Comparison of ENCODE assay signal across 1 cellular context in the genomic region with DNA sequence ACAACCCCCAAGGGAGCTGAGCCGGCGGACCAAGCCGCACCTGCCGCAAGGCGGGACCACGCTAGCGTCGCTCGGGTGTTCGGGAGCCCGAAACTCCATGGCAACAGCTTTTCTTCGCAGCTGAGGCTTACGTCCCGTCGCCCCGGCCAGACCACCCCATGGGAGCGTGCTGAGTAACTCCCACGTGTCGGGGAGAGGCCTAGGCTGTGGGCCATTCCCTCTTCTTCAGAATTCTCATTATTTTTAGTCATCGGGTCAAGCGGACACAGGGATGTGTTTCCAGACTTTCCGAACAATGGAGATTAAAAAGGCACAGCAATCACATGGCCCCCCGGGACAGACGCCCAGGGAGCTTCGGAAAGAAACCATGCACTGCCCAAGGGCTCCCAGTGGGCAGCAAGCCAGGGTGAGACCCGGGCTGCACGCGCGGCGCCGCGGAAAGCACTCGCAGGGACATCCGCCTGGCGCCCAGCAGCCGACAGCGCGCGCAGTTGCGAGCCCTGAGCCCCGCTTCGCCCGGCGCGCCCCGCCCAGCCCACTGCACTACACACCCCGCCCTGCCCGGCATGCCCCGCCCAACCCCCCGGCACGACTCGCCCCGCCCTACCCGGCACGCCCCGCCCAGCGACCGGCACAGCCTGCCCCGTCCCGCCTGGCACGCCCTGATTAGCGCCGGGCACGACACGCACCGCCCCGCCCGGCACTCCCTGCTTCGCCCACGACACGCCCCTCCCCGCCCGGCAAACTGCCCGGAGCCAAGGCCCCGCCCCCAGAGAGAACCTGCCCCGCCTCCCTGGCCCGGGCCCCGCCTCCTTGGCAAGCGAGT.
TF ChIP-seq lines count a peak whose summit lies in the region.

No MANE protein-coding gene starts in this region.

TF ChIP-seq in HepG2, 621 proteins besides CTCF, POLR2A, EP300 and RAD21 (continued from another document and continues in another):
- TF ChIP-seq HMGXB3 (CRISPR knock-in tag; IDR thresholded peaks at IDR 0.05; ENCODE audit: borderline replicate concordance), result no peak
- TF ChIP-seq ZNF263 (CRISPR knock-in tag; IDR thresholded peaks at IDR 0.05), result 0 out of 2 replicates have a peak, but pooled peaks have one; percentile 12
- no peak for TF ChIP-seq NONO (IDR thresholded peaks at IDR 0.05)
- TF ChIP-seq NONO (CRISPR knock-in tag; conservative IDR thresholded peaks at IDR 0.05), result peak; percentile 56; the same call in 1 of the 2 replicates
- TF ChIP-seq ETV5 (CRISPR knock-in tag; IDR thresholded peaks at IDR 0.05; ENCODE audit: borderline replicate concordance), result no peak
- peak; percentile 40; the same call in 1 of the 2 replicates for TF ChIP-seq ZNF777 (CRISPR knock-in tag; IDR thresholded peaks at IDR 0.05)
- TF ChIP-seq, protein P1, sequence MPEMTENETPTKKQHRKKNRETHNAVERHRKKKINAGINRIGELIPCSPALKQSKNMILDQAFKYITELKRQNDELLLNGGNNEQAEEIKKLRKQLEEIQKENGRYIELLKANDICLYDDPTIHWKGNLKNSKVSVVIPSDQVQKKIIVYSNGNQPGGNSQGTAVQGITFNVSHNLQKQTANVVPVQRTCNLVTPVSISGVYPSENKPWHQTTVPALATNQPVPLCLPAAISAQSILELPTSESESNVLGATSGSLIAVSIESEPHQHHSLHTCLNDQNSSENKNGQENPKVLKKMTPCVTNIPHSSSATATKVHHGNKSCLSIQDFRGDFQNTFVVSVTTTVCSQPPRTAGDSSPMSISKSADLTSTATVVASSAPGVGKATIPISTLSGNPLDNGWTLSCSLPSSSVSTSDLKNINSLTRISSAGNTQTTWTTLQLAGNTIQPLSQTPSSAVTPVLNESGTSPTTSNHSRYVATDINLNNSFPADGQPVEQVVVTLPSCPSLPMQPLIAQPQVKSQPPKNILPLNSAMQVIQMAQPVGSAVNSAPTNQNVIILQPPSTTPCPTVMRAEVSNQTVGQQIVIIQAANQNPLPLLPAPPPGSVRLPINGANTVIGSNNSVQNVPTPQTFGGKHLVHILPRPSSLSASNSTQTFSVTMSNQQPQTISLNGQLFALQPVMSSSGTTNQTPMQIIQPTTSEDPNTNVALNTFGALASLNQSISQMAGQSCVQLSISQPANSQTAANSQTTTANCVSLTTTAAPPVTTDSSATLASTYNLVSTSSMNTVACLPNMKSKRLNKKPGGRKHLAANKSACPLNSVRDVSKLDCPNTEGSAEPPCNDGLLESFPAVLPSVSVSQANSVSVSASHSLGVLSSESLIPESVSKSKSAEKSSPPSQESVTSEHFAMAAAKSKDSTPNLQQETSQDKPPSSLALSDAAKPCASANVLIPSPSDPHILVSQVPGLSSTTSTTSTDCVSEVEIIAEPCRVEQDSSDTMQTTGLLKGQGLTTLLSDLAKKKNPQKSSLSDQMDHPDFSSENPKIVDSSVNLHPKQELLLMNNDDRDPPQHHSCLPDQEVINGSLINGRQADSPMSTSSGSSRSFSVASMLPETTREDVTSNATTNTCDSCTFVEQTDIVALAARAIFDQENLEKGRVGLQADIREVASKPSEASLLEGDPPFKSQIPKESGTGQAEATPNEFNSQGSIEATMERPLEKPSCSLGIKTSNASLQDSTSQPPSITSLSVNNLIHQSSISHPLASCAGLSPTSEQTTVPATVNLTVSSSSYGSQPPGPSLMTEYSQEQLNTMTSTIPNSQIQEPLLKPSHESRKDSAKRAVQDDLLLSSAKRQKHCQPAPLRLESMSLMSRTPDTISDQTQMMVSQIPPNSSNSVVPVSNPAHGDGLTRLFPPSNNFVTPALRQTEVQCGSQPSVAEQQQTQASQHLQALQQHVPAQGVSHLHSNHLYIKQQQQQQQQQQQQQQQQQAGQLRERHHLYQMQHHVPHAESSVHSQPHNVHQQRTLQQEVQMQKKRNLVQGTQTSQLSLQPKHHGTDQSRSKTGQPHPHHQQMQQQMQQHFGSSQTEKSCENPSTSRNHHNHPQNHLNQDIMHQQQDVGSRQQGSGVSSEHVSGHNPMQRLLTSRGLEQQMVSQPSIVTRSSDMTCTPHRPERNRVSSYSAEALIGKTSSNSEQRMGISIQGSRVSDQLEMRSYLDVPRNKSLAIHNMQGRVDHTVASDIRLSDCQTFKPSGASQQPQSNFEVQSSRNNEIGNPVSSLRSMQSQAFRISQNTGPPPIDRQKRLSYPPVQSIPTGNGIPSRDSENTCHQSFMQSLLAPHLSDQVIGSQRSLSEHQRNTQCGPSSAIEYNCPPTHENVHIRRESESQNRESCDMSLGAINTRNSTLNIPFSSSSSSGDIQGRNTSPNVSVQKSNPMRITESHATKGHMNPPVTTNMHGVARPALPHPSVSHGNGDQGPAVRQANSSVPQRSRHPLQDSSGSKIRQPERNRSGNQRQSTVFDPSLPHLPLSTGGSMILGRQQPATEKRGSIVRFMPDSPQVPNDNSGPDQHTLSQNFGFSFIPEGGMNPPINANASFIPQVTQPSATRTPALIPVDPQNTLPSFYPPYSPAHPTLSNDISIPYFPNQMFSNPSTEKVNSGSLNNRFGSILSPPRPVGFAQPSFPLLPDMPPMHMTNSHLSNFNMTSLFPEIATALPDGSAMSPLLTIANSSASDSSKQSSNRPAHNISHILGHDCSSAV (CRISPR knock-in tag; IDR thresholded peaks at IDR 0.05; ENCODE audit: borderline replicate concordance), result no peak
- no peak for TF ChIP-seq ATF1 (CRISPR knock-in tag; IDR thresholded peaks at IDR 0.05)
- TF ChIP-seq, protein P2, sequence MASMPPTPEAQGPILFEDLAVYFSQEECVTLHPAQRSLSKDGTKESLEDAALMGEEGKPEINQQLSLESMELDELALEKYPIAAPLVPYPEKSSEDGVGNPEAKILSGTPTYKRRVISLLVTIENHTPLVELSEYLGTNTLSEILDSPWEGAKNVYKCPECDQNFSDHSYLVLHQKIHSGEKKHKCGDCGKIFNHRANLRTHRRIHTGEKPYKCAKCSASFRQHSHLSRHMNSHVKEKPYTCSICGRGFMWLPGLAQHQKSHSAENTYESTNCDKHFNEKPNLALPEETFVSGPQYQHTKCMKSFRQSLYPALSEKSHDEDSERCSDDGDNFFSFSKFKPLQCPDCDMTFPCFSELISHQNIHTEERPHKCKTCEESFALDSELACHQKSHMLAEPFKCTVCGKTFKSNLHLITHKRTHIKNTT (CRISPR knock-in tag; IDR thresholded peaks at IDR 0.05), result no peak
- TF ChIP-seq ZFP36 (IDR thresholded peaks at IDR 0.05; ENCODE audit: borderline replicate concordance, low read depth, low read length, partially characterized antibody), result no peak
- TF ChIP-seq TOPORS (CRISPR knock-in tag; IDR thresholded peaks at IDR 0.05), result no peak
- TF ChIP-seq ZNF24 (IDR thresholded peaks at IDR 0.05), result no peak
- no peak for TF ChIP-seq ZNF552 (CRISPR knock-in tag; IDR thresholded peaks at IDR 0.05; ENCODE audit: borderline replicate concordance)
- TF ChIP-seq, protein P3, sequence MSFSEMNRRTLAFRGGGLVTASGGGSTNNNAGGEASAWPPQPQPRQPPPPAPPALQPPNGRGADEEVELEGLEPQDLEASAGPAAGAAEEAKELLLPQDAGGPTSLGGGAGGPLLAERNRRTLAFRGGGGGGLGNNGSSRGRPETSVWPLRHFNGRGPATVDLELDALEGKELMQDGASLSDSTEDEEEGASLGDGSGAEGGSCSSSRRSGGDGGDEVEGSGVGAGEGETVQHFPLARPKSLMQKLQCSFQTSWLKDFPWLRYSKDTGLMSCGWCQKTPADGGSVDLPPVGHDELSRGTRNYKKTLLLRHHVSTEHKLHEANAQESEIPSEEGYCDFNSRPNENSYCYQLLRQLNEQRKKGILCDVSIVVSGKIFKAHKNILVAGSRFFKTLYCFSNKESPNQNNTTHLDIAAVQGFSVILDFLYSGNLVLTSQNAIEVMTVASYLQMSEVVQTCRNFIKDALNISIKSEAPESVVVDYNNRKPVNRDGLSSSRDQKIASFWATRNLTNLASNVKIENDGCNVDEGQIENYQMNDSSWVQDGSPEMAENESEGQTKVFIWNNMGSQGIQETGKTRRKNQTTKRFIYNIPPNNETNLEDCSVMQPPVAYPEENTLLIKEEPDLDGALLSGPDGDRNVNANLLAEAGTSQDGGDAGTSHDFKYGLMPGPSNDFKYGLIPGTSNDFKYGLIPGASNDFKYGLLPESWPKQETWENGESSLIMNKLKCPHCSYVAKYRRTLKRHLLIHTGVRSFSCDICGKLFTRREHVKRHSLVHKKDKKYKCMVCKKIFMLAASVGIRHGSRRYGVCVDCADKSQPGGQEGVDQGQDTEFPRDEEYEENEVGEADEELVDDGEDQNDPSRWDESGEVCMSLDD (CRISPR knock-in tag; IDR thresholded peaks at IDR 0.05; ENCODE audit: borderline replicate concordance), result no peak
- 0 out of 2 replicates have a peak, but pooled peaks have one; percentile 34 for TF ChIP-seq ZNF598 (CRISPR knock-in tag; IDR thresholded peaks at IDR 0.05; ENCODE audit: borderline replicate concordance)
- TF ChIP-seq RXRA (CRISPR knock-in tag; IDR thresholded peaks at IDR 0.05), result peak; percentile 31; the same call in 1 of the 2 replicates
- TF ChIP-seq NR3C1 (CRISPR knock-in tag; IDR thresholded peaks at IDR 0.05), result no peak
- TF ChIP-seq ZNF33B (CRISPR knock-in tag; IDR thresholded peaks at IDR 0.05), result 0 out of 2 replicates have a peak, but pooled peaks have one; percentile 46
- TF ChIP-seq SNRNP70 (IDR thresholded peaks at IDR 0.05; ENCODE audit: low read depth, low read length), result no peak
- TF ChIP-seq ZFP82 (CRISPR knock-in tag; IDR thresholded peaks at IDR 0.05; ENCODE audit: borderline replicate concordance), result no peak
- no peak for TF ChIP-seq AGO2 (optimal IDR thresholded peaks at IDR 0.05; ENCODE audit: low read depth, low read length)
- TF ChIP-seq, protein P4, sequence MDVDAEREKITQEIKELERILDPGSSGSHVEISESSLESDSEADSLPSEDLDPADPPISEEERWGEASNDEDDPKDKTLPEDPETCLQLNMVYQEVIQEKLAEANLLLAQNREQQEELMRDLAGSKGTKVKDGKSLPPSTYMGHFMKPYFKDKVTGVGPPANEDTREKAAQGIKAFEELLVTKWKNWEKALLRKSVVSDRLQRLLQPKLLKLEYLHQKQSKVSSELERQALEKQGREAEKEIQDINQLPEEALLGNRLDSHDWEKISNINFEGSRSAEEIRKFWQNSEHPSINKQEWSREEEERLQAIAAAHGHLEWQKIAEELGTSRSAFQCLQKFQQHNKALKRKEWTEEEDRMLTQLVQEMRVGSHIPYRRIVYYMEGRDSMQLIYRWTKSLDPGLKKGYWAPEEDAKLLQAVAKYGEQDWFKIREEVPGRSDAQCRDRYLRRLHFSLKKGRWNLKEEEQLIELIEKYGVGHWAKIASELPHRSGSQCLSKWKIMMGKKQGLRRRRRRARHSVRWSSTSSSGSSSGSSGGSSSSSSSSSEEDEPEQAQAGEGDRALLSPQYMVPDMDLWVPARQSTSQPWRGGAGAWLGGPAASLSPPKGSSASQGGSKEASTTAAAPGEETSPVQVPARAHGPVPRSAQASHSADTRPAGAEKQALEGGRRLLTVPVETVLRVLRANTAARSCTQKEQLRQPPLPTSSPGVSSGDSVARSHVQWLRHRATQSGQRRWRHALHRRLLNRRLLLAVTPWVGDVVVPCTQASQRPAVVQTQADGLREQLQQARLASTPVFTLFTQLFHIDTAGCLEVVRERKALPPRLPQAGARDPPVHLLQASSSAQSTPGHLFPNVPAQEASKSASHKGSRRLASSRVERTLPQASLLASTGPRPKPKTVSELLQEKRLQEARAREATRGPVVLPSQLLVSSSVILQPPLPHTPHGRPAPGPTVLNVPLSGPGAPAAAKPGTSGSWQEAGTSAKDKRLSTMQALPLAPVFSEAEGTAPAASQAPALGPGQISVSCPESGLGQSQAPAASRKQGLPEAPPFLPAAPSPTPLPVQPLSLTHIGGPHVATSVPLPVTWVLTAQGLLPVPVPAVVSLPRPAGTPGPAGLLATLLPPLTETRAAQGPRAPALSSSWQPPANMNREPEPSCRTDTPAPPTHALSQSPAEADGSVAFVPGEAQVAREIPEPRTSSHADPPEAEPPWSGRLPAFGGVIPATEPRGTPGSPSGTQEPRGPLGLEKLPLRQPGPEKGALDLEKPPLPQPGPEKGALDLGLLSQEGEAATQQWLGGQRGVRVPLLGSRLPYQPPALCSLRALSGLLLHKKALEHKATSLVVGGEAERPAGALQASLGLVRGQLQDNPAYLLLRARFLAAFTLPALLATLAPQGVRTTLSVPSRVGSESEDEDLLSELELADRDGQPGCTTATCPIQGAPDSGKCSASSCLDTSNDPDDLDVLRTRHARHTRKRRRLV (CRISPR knock-in tag; IDR thresholded peaks at IDR 0.05), result no peak
- TF ChIP-seq ZNF607 (CRISPR knock-in tag; IDR thresholded peaks at IDR 0.05; ENCODE audit: borderline replicate concordance), result peak; percentile 58; the same call in 1 of the 2 replicates
- no peak for TF ChIP-seq CENPT (CRISPR knock-in tag; IDR thresholded peaks at IDR 0.05; ENCODE audit: low read depth)
- TF ChIP-seq ZNF724P (CRISPR knock-in tag; IDR thresholded peaks at IDR 0.05; ENCODE audit: borderline replicate concordance), result 0 out of 2 replicates have a peak, but pooled peaks have one; percentile 66
- TF ChIP-seq, protein P5, sequence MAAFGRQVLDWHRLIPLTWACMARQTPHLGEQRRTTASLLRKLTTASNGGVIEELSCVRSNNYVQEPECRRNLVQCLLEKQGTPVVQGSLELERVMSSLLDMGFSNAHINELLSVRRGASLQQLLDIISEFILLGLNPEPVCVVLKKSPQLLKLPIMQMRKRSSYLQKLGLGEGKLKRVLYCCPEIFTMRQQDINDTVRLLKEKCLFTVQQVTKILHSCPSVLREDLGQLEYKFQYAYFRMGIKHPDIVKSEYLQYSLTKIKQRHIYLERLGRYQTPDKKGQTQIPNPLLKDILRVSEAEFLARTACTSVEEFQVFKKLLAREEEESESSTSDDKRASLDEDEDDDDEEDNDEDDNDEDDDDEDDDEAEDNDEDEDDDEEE (CRISPR knock-in tag; IDR thresholded peaks at IDR 0.05), result no peak
- TF ChIP-seq ZNF781 (CRISPR knock-in tag; IDR thresholded peaks at IDR 0.05; ENCODE audit: borderline replicate concordance, not compliant biosample characterization), result no peak
- TF ChIP-seq AHR (CRISPR knock-in tag; IDR thresholded peaks at IDR 0.05), result 0 out of 2 replicates have a peak, but pooled peaks have one; percentile 59
- peak; percentile 77 for TF ChIP-seq HIVEP1 (CRISPR knock-in tag; IDR thresholded peaks at IDR 0.05)
- TF ChIP-seq ZNF644 (CRISPR knock-in tag; IDR thresholded peaks at IDR 0.05; ENCODE audit: low read depth), result no peak
